ENCODE assay signal across 21 cellular contexts in genomic region chr11:13031349-13031748, GRCh38. TPM values are rescaled to one million over a fixed set of nuclear protein-coding genes. Genes with fewer than 3 reads are reported as not detected.
A peak's percentile ranks its signal among the peaks of the same experiment; 100 is the strongest.
DNase-seq lines count a peak whose midpoint lies in the region; ATAC-seq and TF ChIP-seq lines count a peak whose summit lies in the region.
"Had no signal": no experiment of that assay in that cellular context is flagged by ENCODE, and none has a peak within 500 bp of the region (broad histone marks: within the 10 kb centered on the region; RNA-seq: fewer than 3 reads in every experiment).

No MANE protein-coding gene starts in this region.

- peaks cover 0 to 34% (median 8%) of the 10 kb centered on the region in 12 donors for H3K4me1 ChIP-seq in heart left ventricle
- H3K4me1 ChIP-seq in esophagus muscularis mucosa = peaks cover 0 to 4% (median 2%) of the 10 kb centered on the region in 4 donors
- peaks cover 0 to 17% (median 12%) of the 10 kb centered on the region in 4 donors for H3K4me1 ChIP-seq in stomach

- TF ChIP-seq EP300 in esophagus muscularis mucosa (IDR thresholded peaks at IDR 0.05) (no peak), stomach (IDR thresholded peaks at IDR 0.05) (no peak)

- TF ChIP-seq CTCF in heart left ventricle (IDR thresholded peaks at IDR 0.05) (no peak), esophagus muscularis mucosa (IDR thresholded peaks at IDR 0.05) (no peak), stomach (IDR thresholded peaks at IDR 0.05) (no peak), foreskin fibroblast (IDR thresholded peaks at IDR 0.05; ENCODE audit: low read depth, low read length) (no peak)

- DNase-seq in Right ventricle myocardium inferior (ENCODE audit: missing footprints) (no peak), heart left ventricle (no peak), left ventricle myocardium superior (no peak), cardiac septum (ENCODE audit: low spot score) (no peak), esophagus muscularis mucosa (ENCODE audit: extremely low spot score) (peak; percentile 77), stomach (no peak), foreskin fibroblast (no peak)
- DNase-seq: C1 segment of cervical spinal cord; CD4-positive, alpha-beta memory T cell; COR-L47; DMS79; EL; GDM1; GM23248; H9 had no signal

- H3K27ac ChIP-seq in heart left ventricle (peak overlapping the region in 5 of 12 donors; percentile 2 to 55 (median 11)), esophagus muscularis mucosa (replicated peaks in 1 of 4) (no peak overlapping the region), stomach (peak overlapping the region in 3 of 5 donors; percentile 2 to 64 (median 25))
- H3K27ac ChIP-seq: GM23248 had no signal

- H3K36me3 ChIP-seq in heart left ventricle (no peaks in the 10 kb centered on the region), esophagus muscularis mucosa (no peaks in the 10 kb centered on the region), stomach (no peaks in the 10 kb centered on the region)

- H3K27me3 ChIP-seq in heart left ventricle (peaks cover 0 to 14% (median 0%) of the 10 kb centered on the region in 9 donors), esophagus muscularis mucosa (peaks cover 0 to 26% (median 3%) of the 10 kb centered on the region in 4 donors), stomach (peaks cover 0 to 11% (median 0%) of the 10 kb centered on the region in 3 donors)

- no peaks in the 10 kb centered on the region for H3K9me3 ChIP-seq in heart left ventricle
- H3K9me3 ChIP-seq in esophagus muscularis mucosa = no peaks in the 10 kb centered on the region
- H3K9me3 ChIP-seq in stomach = no peaks in the 10 kb centered on the region

- intact Hi-C loops in Right ventricle myocardium inferior (cut with DNase I) (no loop called here), heart left ventricle (cut with DNase I) (loop anchor here in 2 of 10 donors (5.0 kb wide), 2 partner anchors 71 to 81 kb away; no protein-coding TSS in a partner anchor), left ventricle myocardium superior (cut with micrococcal nuclease) (no loop called here), cardiac septum (cut with DNase I) (no loop called here), esophagus muscularis mucosa (cut with DNase I) (no loop called here), stomach (cut with DNase I; ENCODE audit: low total_unique reads) (no loop called here)

- H3K4me3 ChIP-seq in heart left ventricle = no peak overlapping the region
- H3K4me3 ChIP-seq in esophagus muscularis mucosa = no peak overlapping the region
- H3K4me3 ChIP-seq in stomach = no peak overlapping the region
- H3K4me3 ChIP-seq in foreskin fibroblast (ENCODE audit: low read depth in 1 of 2, low read length in 2 of 2) = no peak overlapping the region
- H3K4me3 ChIP-seq: GM12878, GM23248 had no signal

- TF ChIP-seq POLR2A in heart left ventricle (IDR thresholded peaks at IDR 0.05) = no peak
- no peak for TF ChIP-seq POLR2A in esophagus muscularis mucosa (IDR thresholded peaks at IDR 0.05; ENCODE audit: low read depth)
- TF ChIP-seq POLR2A in stomach (IDR thresholded peaks at IDR 0.05) = no peak

- ATAC-seq in Right ventricle myocardium inferior = peak; percentile 36
- no peak for ATAC-seq in heart left ventricle
- ATAC-seq in left ventricle myocardium superior = peak; percentile 29
- ATAC-seq in HG03439 (IDR thresholded peaks at IDR 0.05; ENCODE audit: unreplicated experiment) = no peak
- ATAC-seq: GM12878, HCT116 had no signal

RNA-seq across cellular contexts. Expression of gene RASSF10, which starts 22.2 kb away (rescaled TPM):
- 0.19 TPM for total RNA-seq in Right ventricle myocardium inferior
- under 1 TPM; 0.07 to 0.85 (median 0.36) TPM for total RNA-seq in heart left ventricle
- polyA plus RNA-seq in heart left ventricle = under 1 TPM; 0.15 to 0.29 TPM
- 0.42 TPM for total RNA-seq in left ventricle myocardium superior
- 0.08 TPM for total RNA-seq in cardiac septum
- under 1 TPM in 3 of 4 donors, not detected in 1; 0.17 to 0.57 (median 0.19) TPM for total RNA-seq in esophagus muscularis mucosa
- total RNA-seq in stomach = 1 to 10 TPM in 3 of 5 donors, under 1 TPM in 2; 0.58 to 7.0 (median 2.2) TPM
- polyA plus RNA-seq in stomach = 1 to 10 TPM in 2 of 3 donors, under 1 TPM in 1; 0.92 to 4.5 (median 2.9) TPM
- total RNA-seq: A172; CD4-positive, alpha-beta memory T cell; GM23248; H4 had no signal
- polyA plus RNA-seq: BJ; CD4-positive, alpha-beta memory T cell; GM23248 had no signal

Comparison
In these comparisons a context has a peak if more than half of its experiments do, and no peak if none do; other contexts are left out.
1. ATAC-seq: peak in Right ventricle myocardium inferior (single experiment) and left ventricle myocardium superior (single experiment); none in heart left ventricle (0 of 4) and HG03439 (single experiment).
2. H3K27ac ChIP-seq: peak in stomach (3 of 5); none in esophagus muscularis mucosa (0 of 4).